21 cellular contexts compared by ENCODE assay signal in the genomic region with DNA sequence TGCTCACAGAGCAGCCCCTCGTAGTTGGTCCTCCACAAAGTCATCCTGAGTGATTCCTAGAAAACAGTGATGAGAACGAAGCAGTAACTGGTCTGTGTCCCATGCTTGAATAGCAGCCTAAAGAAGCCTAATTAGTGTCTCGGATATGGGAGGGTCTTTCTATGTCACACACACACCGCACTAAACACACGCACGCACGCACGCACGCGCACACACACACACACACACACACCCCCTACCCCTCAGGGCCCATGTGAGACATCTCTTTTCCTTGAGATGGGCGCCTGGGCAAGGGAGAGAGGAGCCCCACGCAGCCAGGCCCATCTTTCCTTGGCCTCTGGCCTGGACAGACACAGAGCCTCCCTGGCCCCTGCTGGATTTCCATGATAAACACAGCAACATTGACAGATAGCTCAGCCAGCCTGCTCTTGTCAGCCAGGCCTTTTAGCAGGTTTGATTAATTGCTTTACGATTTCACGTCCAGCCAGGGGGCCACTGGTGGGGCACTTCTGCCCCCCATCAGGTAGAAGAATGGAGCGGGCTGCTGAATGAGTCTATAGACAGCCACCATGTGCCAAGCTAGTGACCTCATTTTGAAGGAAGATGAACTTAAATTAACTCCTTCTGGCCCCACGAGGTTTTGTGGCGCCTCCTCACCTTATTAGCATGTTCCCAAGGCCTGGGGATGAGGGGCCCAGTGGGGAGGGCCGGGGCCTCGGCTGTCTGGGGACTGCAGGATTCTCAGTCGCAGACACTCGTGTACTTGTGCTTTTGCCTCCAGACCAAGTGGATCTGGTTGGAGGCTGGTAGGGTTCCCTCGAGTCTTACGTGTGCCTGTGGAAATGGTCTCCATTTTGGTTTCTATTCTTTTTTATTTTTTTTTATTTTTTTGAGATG. TPM values are rescaled to one million over a fixed set of nuclear protein-coding genes. Genes with fewer than 3 reads are reported as not detected.
DNase-seq lines count a peak whose midpoint lies in the region; ATAC-seq, FAIRE-seq and TF ChIP-seq lines count a peak whose summit lies in the region.
"Had no signal": no experiment of that assay in that cellular context is flagged by ENCODE, and none has a peak within 500 bp of the region (broad histone marks: within the 10 kb centered on the region; RNA-seq: fewer than 3 reads in every experiment).

No MANE protein-coding gene starts in this region.

- no TSS peak for BruUV-seq in K562 (replicated peaks; lab: Mats Ljungman, UMichigan)
- BruUV-seq in PC-3 (replicated peaks; lab: Mats Ljungman, UMichigan): no TSS peak

- H3K4me2 ChIP-seq in K562 (ENCODE audit: insufficient read depth, low read length): no peak overlapping the region
- no peak overlapping the region for H3K4me2 ChIP-seq in PC-3 (ENCODE audit: low read length)

- H3K36me3 Mint-ChIP-seq in neural crest cell (ENCODE audit: low read depth): peaks cover 16% of the 10 kb centered on the region

- TF ChIP-seq POLR2A in K562 (conservative IDR thresholded peaks at IDR 0.05): no peak
- TF ChIP-seq POLR2A in erythroblast (IDR thresholded peaks at IDR 0.05; ENCODE audit: low read length): no peak
- no peak for TF ChIP-seq POLR2A in GM12891 (IDR thresholded peaks at IDR 0.05; ENCODE audit: low read depth, low read length)

- 88% methylated on average over 16 of the region's 23 CpGs for WGBS in K562 (ENCODE audit: insufficient coverage, low coverage, missing lambda C conversion rate)

- no peak overlapping the region for H3K9ac ChIP-seq in K562 (ENCODE audit: insufficient read depth in 1 of 2, low read depth in 2 of 2, low read length in 2 of 2)
- no peak overlapping the region for H3K9ac ChIP-seq in PC-3 (ENCODE audit: low read length)

- ATAC-seq in K562: no peak
- no peak for ATAC-seq in PC-3

- peaks cover 32% of the 10 kb centered on the region for H3K4me1 Mint-ChIP-seq in neural crest cell
- H3K4me1 Mint-ChIP-seq: CD4-positive, CD25-positive, alpha-beta regulatory T cell had no signal

- peak; percentile 31 for DNase-seq in activated effector memory CD4-positive, alpha-beta T cell treated with anti-CD3 and anti-CD28 coated beads, Interleukin-2, amount 50 U/mL, for 16 hours
- DNase-seq in activated effector memory CD4-positive, alpha-beta T cell treated with Interleukin-2 at 50 U/mL for 16 hours: no peak
- no peak for DNase-seq in K562 (ENCODE audit: extremely low read depth in 1 of 4, low spot score in 3 of 4)
- DNase-seq in neural crest cell (ENCODE audit: low read depth, low spot score): peak; percentile 36
- no peak for DNase-seq in erythroblast (lab: John Stamatoyannopoulos, UW)
- DNase-seq in GM12891 (ENCODE audit: insufficient read length, low spot score): no peak
- no peak for DNase-seq in PC-3
- DNase-seq: BE2C; CD4-positive, CD25-positive, alpha-beta regulatory T cell; COR-L47; DMS 273 treated with DMSO at 0.1 percent for 48 hours; DND-41; NCI-H1105; NCI-H1694; NCI-H2081 treated with DMSO at 0.1 percent for 48 hours; NCI-H748 treated with DMSO at 0.1 percent for 48 hours; Right ventricle myocardium superior had no signal

- in situ Hi-C loops in K562 (cut with MboI): no loop called here

- no peaks in the 10 kb centered on the region for H3K9me3 ChIP-seq in K562 (replicated peaks; ENCODE audit: control insufficient read depth, insufficient read depth, low read depth, low read length)
- no peaks in the 10 kb centered on the region for H3K9me3 ChIP-seq in PC-3 (ENCODE audit: low read length)
- H3K9me3 ChIP-seq: BE2C had no signal

- FAIRE-seq in K562 (lab: Jason Lieb, UNC) (no peak), GM12891 (lab: Jason Lieb, UNC) (no peak)
- FAIRE-seq: G401.6, GM19239, H54 had no signal

- peaks cover 92% of the 10 kb centered on the region; the same call in 2 of the 3 replicates for H3K36me3 ChIP-seq in K562 (ENCODE audit: control insufficient read depth, insufficient read depth, low read length)
- peaks cover 5% of the 10 kb centered on the region; the same call in 1 of the 2 replicates for H3K36me3 ChIP-seq in PC-3 (ENCODE audit: low read depth, low read length)

- TF ChIP-seq RAD21 in K562 (CRISPR knock-in tag; conservative IDR thresholded peaks at IDR 0.05 in 1 of 2, IDR thresholded peaks at IDR 0.05 in 1 of 2): no peak

- H3K27ac Mint-ChIP-seq in neural crest cell (ENCODE audit: unreplicated experiment): peak overlapping the region; percentile 53
- H3K27ac Mint-ChIP-seq: CD4-positive, CD25-positive, alpha-beta regulatory T cell had no signal

- H3K4me1 ChIP-seq in K562 (replicated peaks in 1 of 2; ENCODE audit: control insufficient read depth in 2 of 2, insufficient read depth in 2 of 2, low read length in 2 of 2): no peaks in the 10 kb centered on the region
- H3K4me1 ChIP-seq in PC-3 (ENCODE audit: insufficient read depth, low read length): no peaks in the 10 kb centered on the region
- H3K4me1 ChIP-seq: BE2C had no signal

- H3K9me3 Mint-ChIP-seq in neural crest cell: no peaks in the 10 kb centered on the region
- H3K9me3 Mint-ChIP-seq: CD4-positive, CD25-positive, alpha-beta regulatory T cell had no signal

- TF ChIP-seq EP300 in K562 (IDR thresholded peaks at IDR 0.05; ENCODE audit: low read length): no peak

- no peak overlapping the region for H3K4me3 ChIP-seq in K562
- H3K4me3 ChIP-seq in PC-3 (ENCODE audit: low read length): no peak overlapping the region

- no peaks in the 10 kb centered on the region for H3K9me2 ChIP-seq in PC-3 (replicated peaks; ENCODE audit: low read length)

- H3K79me2 ChIP-seq in K562 (ENCODE audit: control insufficient read depth, insufficient read depth, low read length) (no peaks in the 10 kb centered on the region), PC-3 (ENCODE audit: low read length) (no peaks in the 10 kb centered on the region)

- H3F3A ChIP-seq in PC-3 (ENCODE audit: low read length, unreplicated experiment): no peaks in the 10 kb centered on the region

- no peaks in the 10 kb centered on the region for H3K27me3 Mint-ChIP-seq in neural crest cell (ENCODE audit: low read depth)
- H3K27me3 Mint-ChIP-seq: CD4-positive, CD25-positive, alpha-beta regulatory T cell had no signal

- H2AFZ ChIP-seq in K562 (ENCODE audit: low read depth, low read length) (no peak overlapping the region), PC-3 (ENCODE audit: low read length) (no peak overlapping the region)

- H3K27me3 ChIP-seq in K562 (ENCODE audit: control insufficient read depth in 2 of 2, insufficient read depth in 2 of 2, low read length in 2 of 2) (no peaks in the 10 kb centered on the region), PC-3 (ENCODE audit: low read length) (no peaks in the 10 kb centered on the region)
- H3K27me3 ChIP-seq: BE2C had no signal

- intact Hi-C loops in K562 (cut with micrococcal nuclease) (no loop called here), PC-3 (cut with micrococcal nuclease) (no loop called here)

- CTCF ChIA-PET in K562 (lab: Yijun Ruan, JAX; ENCODE audit: low intra/inter-chr PET ratio) (no interaction called here), PC-3 (lab: Charles Lee) (no interaction called here)

- no peak overlapping the region for H3K27ac ChIP-seq in K562 (ENCODE audit: extremely low read depth, low read depth, low read length)
- no peak overlapping the region for H3K27ac ChIP-seq in PC-3 (ENCODE audit: low read length)

- peak overlapping the region; percentile 38 for H3K4me3 Mint-ChIP-seq in neural crest cell
- H3K4me3 Mint-ChIP-seq: CD4-positive, CD25-positive, alpha-beta regulatory T cell had no signal

- H3K9me1 ChIP-seq in K562 (ENCODE audit: control insufficient read depth, insufficient read depth, low read length): no peaks in the 10 kb centered on the region

- POLR2A ChIA-PET in K562 (lab: Yijun Ruan, JAX) (interaction anchor here (0.7 kb wide), 1 partner anchor 414 kb away, joined by 3 read pairs; no protein-coding TSS in a partner anchor), PC-3 (lab: Charles Lee; ENCODE audit: unreplicated experiment) (no interaction called here)

- H4K20me1 ChIP-seq in K562 (replicated peaks; ENCODE audit: control insufficient read depth, insufficient read depth, low read length) (peaks cover 9% of the 10 kb centered on the region), PC-3 (ENCODE audit: low read length) (no peaks in the 10 kb centered on the region)

- TF ChIP-seq CTCF in K562 (IDR thresholded peaks at IDR 0.05 in 2 of 3, conservative IDR thresholded peaks at IDR 0.05 in 1 of 3; ENCODE audit: insufficient read depth in 2 of 3, low read depth in 1 of 3, low read length in 3 of 3) (no peak), neural crest cell (conservative IDR thresholded peaks at IDR 0.05) (no peak), PC-3 (conservative IDR thresholded peaks at IDR 0.05; ENCODE audit: low read depth, low read length) (no peak)

RNA-seq across cellular contexts. Expression of gene PRDM12, which starts 36.2 kb away (rescaled TPM):
- 0.12 TPM in 1 of 2 replicates, not detected in the other for total RNA-seq in K562 (2011; cell fraction: chromatin; rRNA removed; ENCODE audit: low replicate concordance)
- 0.26 and 0.33 TPM in 2 replicates for total RNA-seq in K562 (2011; cell fraction: nucleolus; rRNA removed)
- total RNA-seq in K562 (2011; cell fraction: nucleoplasm; rRNA removed): 0.22 and 0.31 TPM in 2 replicates
- 0.08 and 0.09 TPM in 2 replicates for total RNA-seq in K562 (2014; rRNA removed)
- 0.10 TPM in 1 of 2 replicates, not detected in the other for total RNA-seq in K562 (2014; rRNA removed; fragmentation: Illumina TruSeq; extraction: Trizol)
- 0.08 TPM in 1 of 2 replicates, not detected in the other for total RNA-seq in K562 (2015; rRNA removed; fragmentation: Illumina TruSeq; extraction: Trizol)
- 0.22 and 0.25 TPM in 2 replicates for total RNA-seq in K562 (2021)
- polyA plus RNA-seq in K562 (2011; rRNA removed): 0.04 and 0.07 TPM in 2 replicates
- 0.03 and 0.16 TPM in 2 replicates for polyA plus RNA-seq in K562 (2011; cell fraction: cytosol; rRNA removed)
- 0.17 and 0.28 TPM in 2 replicates for polyA plus RNA-seq in K562 (2011; cell fraction: nucleus; rRNA removed)
- 0.13 and 0.21 TPM in 2 replicates for polyA plus RNA-seq in K562 (2012)
- 0.11 and 0.18 TPM in 2 replicates for polyA plus RNA-seq in K562 (2014; fragmentation: Illumina TruSeq; extraction: Trizol)
- under 1 TPM; 0.04 to 0.06 TPM for polyA plus RNA-seq in K562 (2014; fragmentation: Nextera tagmentation; extraction: Ambion mirVana)
- 0.05 TPM in 1 of 2 replicates, not detected in the other for polyA plus RNA-seq in K562 (2014; rRNA removed)
- 0.06 TPM in 1 of 2 replicates, not detected in the other for polyA minus RNA-seq in K562 (2011; rRNA and poly(A)+ RNA removed)
- polyA minus RNA-seq in K562 (2011; cell fraction: cytosol; rRNA and poly(A)+ RNA removed): not detected in 2 replicates
- 0.22 and 0.27 TPM in 2 replicates for polyA minus RNA-seq in K562 (2011; cell fraction: nucleus; rRNA and poly(A)+ RNA removed)
- 2.2 and 2.5 TPM in 2 replicates for total RNA-seq in neural crest cell
- not detected for polyA plus RNA-seq in GM12891 (2012; ENCODE audit: low read depth, missing spikeins)
- total RNA-seq in PC-3 (2014; rRNA removed): not detected in 2 replicates
- total RNA-seq: A172; CD4-positive, CD25-positive, alpha-beta regulatory T cell; Right ventricle myocardium superior had no signal

RNA-seq across cellular contexts. Expression of gene FUBP3, which starts 48.8 kb away (rescaled TPM):
- 99.7 and 118 TPM in 2 replicates for total RNA-seq in K562 (2011; cell fraction: chromatin; rRNA removed; ENCODE audit: low replicate concordance)
- total RNA-seq in K562 (2011; cell fraction: nucleolus; rRNA removed): 54.1 and 60.0 TPM in 2 replicates
- 85.2 and 92.0 TPM in 2 replicates for total RNA-seq in K562 (2011; cell fraction: nucleoplasm; rRNA removed)
- 64.0 and 82.7 TPM in 2 replicates for total RNA-seq in K562 (2014; rRNA removed)
- total RNA-seq in K562 (2014; rRNA removed; fragmentation: Illumina TruSeq; extraction: Trizol): 41.0 and 43.2 TPM in 2 replicates
- 45.0 and 48.1 TPM in 2 replicates for total RNA-seq in K562 (2015; rRNA removed; fragmentation: Illumina TruSeq; extraction: Trizol)
- 51.7 and 54.0 TPM in 2 replicates for total RNA-seq in K562 (2021)
- polyA plus RNA-seq in K562 (2011; rRNA removed): 35.3 and 40.1 TPM in 2 replicates
- 18.3 and 22.3 TPM in 2 replicates for polyA plus RNA-seq in K562 (2011; cell fraction: cytosol; rRNA removed)
- polyA plus RNA-seq in K562 (2011; cell fraction: nucleus; rRNA removed): 86.0 and 122 TPM in 2 replicates
- 45.9 and 47.7 TPM in 2 replicates for polyA plus RNA-seq in K562 (2012)
- 57.0 and 70.8 TPM in 2 replicates for polyA plus RNA-seq in K562 (2014; fragmentation: Illumina TruSeq; extraction: Trizol)
- 1 to 10 TPM; 3.0 to 7.1 TPM for polyA plus RNA-seq in K562 (2014; fragmentation: Nextera tagmentation; extraction: Ambion mirVana)
- 56.8 and 68.9 TPM in 2 replicates for polyA plus RNA-seq in K562 (2014; rRNA removed)
- 36.6 and 40.7 TPM in 2 replicates for polyA minus RNA-seq in K562 (2011; rRNA and poly(A)+ RNA removed)
- polyA minus RNA-seq in K562 (2011; cell fraction: cytosol; rRNA and poly(A)+ RNA removed): 19.4 and 26.0 TPM in 2 replicates
- polyA minus RNA-seq in K562 (2011; cell fraction: nucleus; rRNA and poly(A)+ RNA removed): 28.1 and 35.4 TPM in 2 replicates
- total RNA-seq in neural crest cell: 66.3 and 67.7 TPM in 2 replicates
- 17.1 TPM for polyA plus RNA-seq in GM12891 (2012; ENCODE audit: low read depth, missing spikeins)
- 53.7 and 59.6 TPM in 2 replicates for total RNA-seq in PC-3 (2014; rRNA removed)

Comparison
In these comparisons a context has a peak if more than half of its experiments do, and no peak if none do; other contexts are left out.
1. DNase-seq: peak in activated effector memory CD4-positive, alpha-beta T cell treated with anti-CD3 and anti-CD28 coated beads, Interleukin-2, amount 50 U/mL, for 16 hours (single experiment) and neural crest cell (single experiment); none in activated effector memory CD4-positive, alpha-beta T cell treated with Interleukin-2 at 50 U/mL for 16 hours (single experiment), K562 (0 of 4), erythroblast (0 of 2), GM12891 (single experiment) and PC-3 (single experiment).